Comparison of ENCODE assay signal across 15 cellular contexts in the genomic region with DNA sequence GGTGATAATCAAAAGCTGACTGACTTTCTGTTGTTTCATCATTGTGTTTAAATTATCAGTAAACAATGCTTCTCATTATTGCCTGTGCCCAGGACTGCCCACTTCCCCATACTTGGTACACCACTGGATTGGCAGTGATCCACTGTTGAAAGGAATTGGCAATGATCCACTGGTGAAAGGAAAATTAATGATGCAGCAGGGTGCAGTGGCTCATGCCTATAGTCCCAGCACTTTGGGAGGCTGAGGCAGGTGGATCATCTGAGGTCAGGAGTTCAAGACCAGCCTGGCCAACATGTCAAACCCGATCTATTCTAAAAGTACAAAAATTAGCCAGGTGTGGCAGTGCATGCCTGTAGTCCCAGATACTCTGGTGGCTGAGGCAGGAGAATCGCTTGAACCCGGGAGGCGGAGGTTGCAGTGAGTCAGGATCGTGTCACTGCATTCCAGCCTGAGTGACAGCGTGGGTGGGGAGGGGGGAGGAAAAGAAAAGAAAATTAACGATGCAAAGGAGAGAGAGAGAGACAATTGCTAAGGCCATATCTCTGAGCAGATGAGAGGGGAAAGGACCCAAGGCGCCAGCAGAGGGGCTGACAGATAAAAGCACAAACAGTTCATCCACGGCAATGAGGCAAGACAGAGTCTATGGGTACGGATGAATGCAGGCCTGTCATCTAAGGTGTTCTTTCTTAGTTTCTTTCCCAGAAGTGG. TPM values are rescaled to one million over a fixed set of nuclear protein-coding genes. Genes with fewer than 3 reads are reported as not detected.
A peak's percentile ranks its signal among the peaks of the same experiment; 100 is the strongest.
DNase-seq lines count a peak whose midpoint lies in the region; ATAC-seq, FAIRE-seq and TF ChIP-seq lines count a peak whose summit lies in the region.
"Had no signal": no experiment of that assay in that cellular context is flagged by ENCODE, and none has a peak within 500 bp of the region (broad histone marks: within the 10 kb centered on the region; RNA-seq: fewer than 3 reads in every experiment).

No MANE protein-coding gene starts in this region.

- H3K36me3 Mint-ChIP-seq in HFFc6 (ENCODE audit: low read depth) = no peaks in the 10 kb centered on the region

- H3K4me3 Mint-ChIP-seq in HFFc6 = peak overlapping the region; percentile 52
- H3K4me3 Mint-ChIP-seq: CD4-positive, alpha-beta T cell had no signal

- peaks cover 15% of the 10 kb centered on the region for H3K4me1 ChIP-seq in SJSA1 (replicated peaks)
- H3K4me1 ChIP-seq: parathyroid adenoma, thyroid gland had no signal

- FAIRE-seq in GM19239 (lab: Jason Lieb, UNC) = no peak
- FAIRE-seq: islet of Langerhans had no signal

- H3K9me3 ChIP-seq in SJSA1 (replicated peaks) = no peaks in the 10 kb centered on the region
- H3K9me3 ChIP-seq: mucosa of descending colon, thyroid gland had no signal

- H3K4me1 Mint-ChIP-seq in HFFc6 (ENCODE audit: low read depth) = peaks cover 18% of the 10 kb centered on the region

- no peaks in the 10 kb centered on the region for H3K9me3 Mint-ChIP-seq in HFFc6
- H3K9me3 Mint-ChIP-seq: CD4-positive, alpha-beta T cell had no signal

- H3K27ac Mint-ChIP-seq in HFFc6 = no peak overlapping the region
- H3K27ac Mint-ChIP-seq: CD4-positive, alpha-beta T cell had no signal

- H3K36me3 ChIP-seq in SJSA1 = no peaks in the 10 kb centered on the region
- H3K36me3 ChIP-seq: thyroid gland had no signal

- no peaks in the 10 kb centered on the region for H3K27me3 ChIP-seq in SJSA1 (replicated peaks)
- H3K27me3 ChIP-seq: thyroid gland had no signal

- no peak for ATAC-seq in HG02973 (IDR thresholded peaks at IDR 0.05; ENCODE audit: unreplicated experiment)
- ATAC-seq: mucosa of descending colon had no signal

- H3K4me3 ChIP-seq in SJSA1 = no peak overlapping the region
- H3K4me3 ChIP-seq in epithelial cell of proximal tubule (ENCODE audit: low read depth, low read length) = no peak overlapping the region
- H3K4me3 ChIP-seq: mucosa of descending colon, thyroid gland had no signal

- H3K27ac ChIP-seq in SJSA1 = peak overlapping the region; percentile 29; the same call in 1 of the 2 replicates
- H3K27ac ChIP-seq: parathyroid adenoma, thyroid gland had no signal

- DNase-seq in HFFc6 = peak; percentile 19
- peak; percentile 54 to 58 for DNase-seq in SJSA1 (ENCODE audit: low read depth in 1 of 2, low spot score in 2 of 2)
- peak; percentile 20 for DNase-seq in epithelial cell of proximal tubule (ENCODE audit: low read depth)
- DNase-seq in renal cortical epithelial cell (ENCODE audit: low read depth) = peak; percentile 84
- no peak for DNase-seq in GM19239 (ENCODE audit: insufficient read length, low spot score)
- DNase-seq in activated effector memory CD4-positive, alpha-beta T cell treated with anti-CD3 and anti-CD28 coated beads, Interleukin-2, amount 50 U/mL, for 16 hours = no peak
- no peak for DNase-seq in D341Med (ENCODE audit: low spot score)
- DNase-seq: CD4-positive, alpha-beta T cell; mucosa of descending colon; thyroid gland had no signal

- H3K27me3 Mint-ChIP-seq in HFFc6 (ENCODE audit: insufficient read depth) = peaks cover 3% of the 10 kb centered on the region; the same call in 1 of the 2 replicates

- TF ChIP-seq CTCF in HFFc6 (IDR thresholded peaks at IDR 0.05) (no peak), epithelial cell of proximal tubule (conservative IDR thresholded peaks at IDR 0.05; ENCODE audit: low read depth, low read length) (no peak)

RNA-seq across cellular contexts. Expression of gene GTF2A1L, which starts 10.2 kb away (rescaled TPM):
- total RNA-seq in HFFc6 (2021; fragmentation: NEBNext Ultra II Directional; extraction: Animal tissue kit (Norgen Biotek cat#: 25700)) = not detected
- total RNA-seq in SJSA1 (2014; rRNA removed; shearing (Covaris generic)) = 0.11 TPM in 1 of 2 replicates, not detected in the other
- total RNA-seq in epithelial cell of proximal tubule (0.14 TPM in 1 of 2 replicates, not detected in the other), renal cortical epithelial cell (0.50 TPM in 1 of 2 replicates, not detected in the other)
- total RNA-seq: CD4-positive, alpha-beta T cell; chondrocyte; T-helper 2 cell treated with Interferon-gamma antibody and Interleukin-4, amounts not matched to agents 100 ng/mL and 5 ng/mL, for 36 hours had no signal

Comparison
In these comparisons a context has a peak if more than half of its experiments do, and no peak if none do; other contexts are left out.
1. DNase-seq: peak in HFFc6 (single experiment), SJSA1 (2 of 2), epithelial cell of proximal tubule (single experiment) and renal cortical epithelial cell (single experiment); none in GM19239 (single experiment), activated effector memory CD4-positive, alpha-beta T cell treated with anti-CD3 and anti-CD28 coated beads, Interleukin-2, amount 50 U/mL, for 16 hours (single experiment) and D341Med (single experiment).